Comparison of ENCODE assay signal across 1 cellular context in genomic region chr7:98106647-98107312, GRCh38.
A peak's percentile ranks its signal among the peaks of the same experiment; 100 is the strongest.
TF ChIP-seq lines count a peak whose summit lies in the region.

TSS of gene LMTK2 (plus strand) at chr7:98106862. CDS start at chr7:98107178, 316 bp downstream.

TF ChIP-seq in HepG2, 621 proteins besides CTCF, POLR2A, EP300 and RAD21 (continued from another document and continues in another):
- TF ChIP-seq KLF12 (CRISPR knock-in tag; IDR thresholded peaks at IDR 0.05; ENCODE audit: borderline replicate concordance) = no peak
- TF ChIP-seq ZBTB20 (CRISPR knock-in tag; IDR thresholded peaks at IDR 0.05; ENCODE audit: borderline replicate concordance, low read depth) = no peak; the same call in 1 of the 2 replicates
- no peak; the same call in 1 of the 2 replicates for TF ChIP-seq ZBTB44 (CRISPR knock-in tag; IDR thresholded peaks at IDR 0.05)
- TF ChIP-seq ZNF451 (CRISPR knock-in tag; IDR thresholded peaks at IDR 0.05) = no peak
- peak; percentile 57; the same call in 1 of the 2 replicates for TF ChIP-seq ERF (CRISPR knock-in tag; IDR thresholded peaks at IDR 0.05)
- 0 out of 2 replicates have a peak, but pooled peaks have one; percentile 45 for TF ChIP-seq CREBL2 (CRISPR knock-in tag; IDR thresholded peaks at IDR 0.05; ENCODE audit: borderline replicate concordance)
- TF ChIP-seq ZNF24 (IDR thresholded peaks at IDR 0.05) = no peak
- TF ChIP-seq ZNF281 (CRISPR knock-in tag; IDR thresholded peaks at IDR 0.05; ENCODE audit: borderline replicate concordance) = no peak
- 0 out of 2 replicates have a peak, but pooled peaks have one; percentile 57 for TF ChIP-seq SSRP1 (CRISPR knock-in tag; IDR thresholded peaks at IDR 0.05)
- peak; percentile 74; the same call in 1 of the 2 replicates for TF ChIP-seq SAFB2 (CRISPR knock-in tag; IDR thresholded peaks at IDR 0.05; ENCODE audit: borderline replicate concordance, low read depth)
- TF ChIP-seq ZBTB7A (CRISPR knock-in tag; IDR thresholded peaks at IDR 0.05) = no peak
- 0 out of 2 replicates have a peak, but pooled peaks have one; percentile 66 for TF ChIP-seq ZNF317 (CRISPR knock-in tag; IDR thresholded peaks at IDR 0.05)
- no peak for TF ChIP-seq ZNF773 (CRISPR knock-in tag; IDR thresholded peaks at IDR 0.05; ENCODE audit: borderline replicate concordance)
- no peak for TF ChIP-seq GTF3A (CRISPR knock-in tag; conservative IDR thresholded peaks at IDR 0.05)
- TF ChIP-seq MAFF (IDR thresholded peaks at IDR 0.05; ENCODE audit: low read depth, low read length) = no peak
- peak; percentile 75 for TF ChIP-seq ARNT2 (CRISPR knock-in tag; IDR thresholded peaks at IDR 0.05; ENCODE audit: low read depth)
- peak; percentile 74 for TF ChIP-seq ZNF501 (CRISPR knock-in tag; IDR thresholded peaks at IDR 0.05)
- TF ChIP-seq ZFP37 (CRISPR knock-in tag; IDR thresholded peaks at IDR 0.05; ENCODE audit: borderline replicate concordance) = no peak
- peak; percentile 81; the same call in 1 of the 2 replicates for TF ChIP-seq E2F5 (CRISPR knock-in tag; conservative IDR thresholded peaks at IDR 0.05)
- no peak for TF ChIP-seq AHDC1 (CRISPR knock-in tag; IDR thresholded peaks at IDR 0.05; ENCODE audit: borderline replicate concordance)
- no peak for TF ChIP-seq PPARG (CRISPR knock-in tag; conservative IDR thresholded peaks at IDR 0.05)
- TF ChIP-seq AKNA (CRISPR knock-in tag; IDR thresholded peaks at IDR 0.05; ENCODE audit: borderline replicate concordance) = no peak
- no peak for TF ChIP-seq RFX1 (IDR thresholded peaks at IDR 0.05)
- no peak for TF ChIP-seq SETDB1 (CRISPR knock-in tag; IDR thresholded peaks at IDR 0.05; ENCODE audit: borderline replicate concordance)
- TF ChIP-seq ZNF605 (CRISPR knock-in tag; IDR thresholded peaks at IDR 0.05) = no peak
- no peak for TF ChIP-seq TCF7 (IDR thresholded peaks at IDR 0.05; ENCODE audit: low read depth)
- TF ChIP-seq ZNF292 (CRISPR knock-in tag; IDR thresholded peaks at IDR 0.05; ENCODE audit: borderline replicate concordance, low read depth) = no peak
- TF ChIP-seq BRD4 (CRISPR knock-in tag; IDR thresholded peaks at IDR 0.05) = 0 out of 2 replicates have a peak, but pooled peaks have one; percentile 72
- no peak for TF ChIP-seq PREB (CRISPR knock-in tag; IDR thresholded peaks at IDR 0.05)
- TF ChIP-seq ZNF430 (CRISPR knock-in tag; IDR thresholded peaks at IDR 0.05) = no peak
- TF ChIP-seq ZFAT (CRISPR knock-in tag; conservative IDR thresholded peaks at IDR 0.05) = no peak
- no peak for TF ChIP-seq ZBTB42 (CRISPR knock-in tag; IDR thresholded peaks at IDR 0.05)
- no peak for TF ChIP-seq ZNF468 (CRISPR knock-in tag; IDR thresholded peaks at IDR 0.05)
- TF ChIP-seq PRPF4 (IDR thresholded peaks at IDR 0.05; ENCODE audit: low read depth, low read length, poor library complexity, severe bottlenecking) = no peak
- peak; percentile 54; the same call in 1 of the 2 replicates for TF ChIP-seq HINFP (CRISPR knock-in tag; IDR thresholded peaks at IDR 0.05; ENCODE audit: low read depth)
- TF ChIP-seq FOXP4 (CRISPR knock-in tag; IDR thresholded peaks at IDR 0.05) = peak; percentile 45; the same call in 1 of the 2 replicates
